Comparison of ENCODE assay signal across 20 cellular contexts in the genomic region with DNA sequence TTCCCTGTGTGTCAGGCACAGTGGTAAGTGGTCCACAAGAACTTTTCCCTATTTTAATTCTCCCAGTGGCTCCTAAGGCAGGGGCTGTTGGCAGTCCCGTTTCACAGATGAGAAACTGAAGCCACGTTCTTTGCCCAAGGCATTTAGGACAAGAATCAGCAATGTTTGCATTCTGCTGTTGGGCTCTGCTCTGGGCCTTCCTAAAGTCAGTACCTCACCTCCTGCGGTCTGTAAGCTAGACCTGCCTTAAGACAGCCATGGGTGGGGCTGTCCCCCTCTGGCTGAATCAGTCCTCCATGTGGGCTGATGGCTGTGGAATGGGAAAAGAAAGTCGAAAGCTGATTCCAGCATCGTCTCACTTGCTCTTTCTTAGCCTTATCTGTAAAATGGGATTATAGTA.
DNase-seq lines count a peak whose midpoint lies in the region; ATAC-seq, FAIRE-seq and TF ChIP-seq lines count a peak whose summit lies in the region.
"Had no signal": no experiment of that assay in that cellular context is flagged by ENCODE, and none has a peak within 500 bp of the region (broad histone marks: within the 10 kb centered on the region; RNA-seq: fewer than 3 reads in every experiment).

No MANE protein-coding gene starts in this region.

- H3K56ac ChIP-seq in H1 (replicated peaks; ENCODE audit: insufficient read length, low read depth, low read length): no peak overlapping the region

- H3K18ac ChIP-seq in H1 (ENCODE audit: extremely low read depth, low read length): no peak overlapping the region; the same call in 1 of the 2 replicates

- H3K27me3 ChIP-seq in CD4-positive, alpha-beta T cell (ENCODE audit: control insufficient read depth, insufficient read depth, low read length): no peaks in the 10 kb centered on the region
- H3K27me3 ChIP-seq in HCT116 (ENCODE audit: insufficient read depth, low read length) (no peaks in the 10 kb centered on the region), H1 (replicated peaks in 1 of 4; ENCODE audit: control insufficient read depth in 3 of 4, extremely low read depth in 1 of 4, insufficient read depth in 3 of 4, low read length in 3 of 4) (peaks cover 0 to 4% (median 0%) of the 10 kb centered on the region in 4 experiments; a peak in 1 of 7 replicates), left ventricle myocardium inferior (ENCODE audit: low read depth) (peaks cover 10% of the 10 kb centered on the region)
- H3K27me3 ChIP-seq: BE2C had no signal

- peaks cover 17% of the 10 kb centered on the region for H3K4me1 Mint-ChIP-seq in CD4-positive, alpha-beta T cell (ENCODE audit: low read depth)
- H3K4me1 Mint-ChIP-seq: IgD-negative memory B cell had no signal

- H3K27ac ChIP-seq in CD4-positive, alpha-beta T cell (ENCODE audit: low read depth, low read length): no peak overlapping the region
- H3K27ac ChIP-seq in HCT116 (ENCODE audit: low read depth, low read length) (no peak overlapping the region), H1 (ENCODE audit: low read depth, low read length) (no peak overlapping the region), left ventricle myocardium inferior (replicated peaks) (no peak overlapping the region)
- H3K27ac ChIP-seq: GM23248 had no signal

- H3K79me1 ChIP-seq in H1 (ENCODE audit: low read depth, low read length): no peaks in the 10 kb centered on the region

- FAIRE-seq in H1 (lab: Jason Lieb, UNC): no peak
- FAIRE-seq: GM19239, HepG2 had no signal

- no peaks in the 10 kb centered on the region for H3K27me3 Mint-ChIP-seq in CD4-positive, alpha-beta T cell

- H3K9me3 ChIP-seq in CD4-positive, alpha-beta T cell (ENCODE audit: control insufficient read depth, low read length): no peaks in the 10 kb centered on the region
- H3K9me3 ChIP-seq in HCT116 (ENCODE audit: control insufficient read depth in 1 of 2, insufficient read depth in 1 of 2, low read depth in 1 of 2, low read length in 2 of 2) (peaks cover 10 to 32% of the 10 kb centered on the region in 2 experiments; a peak in 2 of 4 replicates), H1 (ENCODE audit: insufficient read depth in 2 of 2, low read depth in 1 of 2, low read length in 1 of 2) (no peaks in the 10 kb centered on the region), left ventricle myocardium inferior (replicated peaks) (no peaks in the 10 kb centered on the region)
- H3K9me3 ChIP-seq: BE2C had no signal

- H2BK120ac ChIP-seq in H1 (replicated peaks; ENCODE audit: low read depth, low read length): peak overlapping the region; percentile 24

- 86% methylated on average over 5 of the region's 5 CpGs; no CpG with 5 or more reads in 1 of the 2 experiments for WGBS in H1 (ENCODE audit: extremely low coverage in 1 of 2, insufficient coverage in 1 of 2, insufficient read length in 1 of 2, insufficient replicate concordance in 2 of 2, low coverage in 1 of 2, low lambda C conversion rate in 2 of 2, missing lambda C conversion rate in 1 of 2), 2 experiments

- RAD21 ChIA-PET in HCT116 (lab: Charles Lee; ENCODE audit: low non-redundant PET in 1 of 2, low total read pairs in 2 of 2, uncharacterized antibody in 2 of 2, unreplicated experiment in 2 of 2): no interaction called here

- H3K4me3 ChIP-seq in HCT116 (replicated peaks in 1 of 2; ENCODE audit: low read depth in 1 of 2, low read length in 2 of 2) (no peak overlapping the region), H1 (ENCODE audit: extremely low read depth in 1 of 4, insufficient read depth in 2 of 4, low read depth in 3 of 4, low read length in 4 of 4) (no peak overlapping the region), left ventricle myocardium inferior (no peak overlapping the region)
- H3K4me3 ChIP-seq: GM23248 had no signal

- no peak for ATAC-seq in CD4-positive, alpha-beta T cell (ENCODE audit: poor library complexity)
- ATAC-seq in HCT116 (no peak), GM19455 (IDR thresholded peaks at IDR 0.05; ENCODE audit: unreplicated experiment) (no peak)
- ATAC-seq: HepG2 had no signal

- no peak for TF ChIP-seq EP300 in H1 (IDR thresholded peaks at IDR 0.05; ENCODE audit: borderline replicate concordance in 1 of 2, low read depth in 2 of 2, low read length in 2 of 2)

- TF ChIP-seq CTCF in CD4-positive, alpha-beta T cell (IDR thresholded peaks at IDR 0.05): no peak
- no peak for TF ChIP-seq CTCF in HCT116 (IDR thresholded peaks at IDR 0.05 in 2 of 3, conservative IDR thresholded peaks at IDR 0.05 in 1 of 3; ENCODE audit: borderline replicate concordance in 1 of 3, insufficient read depth in 1 of 3, low read depth in 2 of 3, low read length in 2 of 3)
- no peak for TF ChIP-seq CTCF in H1 (IDR thresholded peaks at IDR 0.05; ENCODE audit: control extremely low read depth in 1 of 3, insufficient read depth in 1 of 3, low read depth in 1 of 3, low read length in 3 of 3)
- TF ChIP-seq CTCF in left ventricle myocardium inferior (IDR thresholded peaks at IDR 0.05; ENCODE audit: borderline replicate concordance): no peak

- TF ChIP-seq RAD21 in HCT116 (IDR thresholded peaks at IDR 0.05; ENCODE audit: low read depth) (no peak), H1 (IDR thresholded peaks at IDR 0.05 in 1 of 2, conservative IDR thresholded peaks at IDR 0.05 in 1 of 2; ENCODE audit: low read depth in 2 of 2, low read length in 2 of 2) (no peak)

- H3K23me2 ChIP-seq in H1 (ENCODE audit: low read depth, low read length): no peaks in the 10 kb centered on the region

- no peak for DNase-seq in CD4-positive, alpha-beta T cell
- DNase-seq in HCT116 (ENCODE audit: low read depth, low spot score): no peak
- DNase-seq in H1 (ENCODE audit: low read depth in 1 of 2, low spot score in 2 of 2): no peak
- no peak for DNase-seq in AML-193 (lab: John Stamatoyannopoulos, UW)
- no peak for DNase-seq in NCI-H82 (lab: John Stamatoyannopoulos, UW)
- DNase-seq in left ventricle myocardium inferior: no peak
- DNase-seq: 8988T; BE2C; C1 segment of cervical spinal cord; CD4-positive, CD25-positive, alpha-beta regulatory T cell; DMS153; DMS79; GF-D8; GM23248; H7; KBM-7 had no signal

- H3K4me1 ChIP-seq in HCT116 (ENCODE audit: control insufficient read depth in 1 of 2, insufficient read depth in 2 of 2, low read length in 2 of 2) (no peaks in the 10 kb centered on the region), H1 (replicated peaks in 1 of 4; ENCODE audit: control insufficient read depth in 3 of 4, insufficient read depth in 4 of 4, low read length in 3 of 4) (peaks cover 12 to 22% (median 15%) of the 10 kb centered on the region in 4 experiments), left ventricle myocardium inferior (no peaks in the 10 kb centered on the region)
- H3K4me1 ChIP-seq: BE2C had no signal

- TF ChIP-seq POLR2A in HCT116 (IDR thresholded peaks at IDR 0.05; ENCODE audit: borderline replicate concordance, extremely low read depth, insufficient read depth, insufficient read length) (no peak), H1 (IDR thresholded peaks at IDR 0.05; ENCODE audit: control extremely low read depth in 1 of 2, low read depth in 2 of 2, low read length in 2 of 2) (no peak)

- H2BK5ac ChIP-seq in H1 (ENCODE audit: low read depth, low read length): no peak overlapping the region; the same call in 1 of the 2 replicates

- CTCF ChIA-PET in CD4-positive, alpha-beta T cell (lab: Charles Lee): interaction anchor here (0.6 kb wide), 1 partner anchor 211 kb away, joined by 3 read pairs; no protein-coding TSS in a partner anchor
- CTCF ChIA-PET in HCT116 (lab: Charles Lee): no interaction called here
- CTCF ChIA-PET in H1 (lab: Charles Lee; ENCODE audit: partially characterized antibody): interaction anchor here (1.5 to 2.7 kb wide), 2 partner anchors 35 to 39 kb away, joined by 4 to 12 read pairs; no protein-coding TSS in a partner anchor

- no peak overlapping the region for H3K23ac ChIP-seq in H1 (ENCODE audit: insufficient read length)

- no peak overlapping the region for H4K5ac ChIP-seq in H1 (ENCODE audit: insufficient read length, low read depth, low read length)

- H3K9me2 ChIP-seq in HCT116 (ENCODE audit: insufficient read depth): no peaks in the 10 kb centered on the region

- peak overlapping the region; percentile 72 for H2BK12ac ChIP-seq in H1 (ENCODE audit: low read depth, low read length)

- no peak overlapping the region for H4K8ac ChIP-seq in H1 (ENCODE audit: extremely low read depth, insufficient read depth, low read length)

- POLR2A ChIA-PET in CD4-positive, alpha-beta T cell (lab: Charles Lee): interaction anchor here (0.6 to 1.4 kb wide), 4 partner anchors 9 to 302 kb away, joined by 3 to 4 read pairs (median 4); no protein-coding TSS in a partner anchor
- POLR2A ChIA-PET in HCT116 (lab: Charles Lee): no interaction called here
- POLR2A ChIA-PET in H1 (lab: Charles Lee; ENCODE audit: partially characterized antibody): interaction anchor here (0.8 kb wide), 1 partner anchor 28 kb away, joined by 4 read pairs; no protein-coding TSS in a partner anchor

- no peak overlapping the region for H4K91ac ChIP-seq in H1 (replicated peaks; ENCODE audit: insufficient read length, low read length)

- no peak overlapping the region for H2AK5ac ChIP-seq in H1 (ENCODE audit: low read depth, low read length)

- no peaks in the 10 kb centered on the region for H3K9me3 Mint-ChIP-seq in CD4-positive, alpha-beta T cell
- H3K9me3 Mint-ChIP-seq: IgD-negative memory B cell had no signal

- H3K4ac ChIP-seq in H1 (replicated peaks; ENCODE audit: insufficient read length, low read depth, low read length): no peak overlapping the region

- H2AFZ ChIP-seq in HCT116 (ENCODE audit: low read depth, low read length, poor library complexity, severe bottlenecking) (no peak overlapping the region), H1 (ENCODE audit: low read length) (peak overlapping the region; percentile 48; the same call in 1 of the 2 replicates)
- H2AFZ ChIP-seq: GM23248 had no signal

- H4K20me1 ChIP-seq in HCT116 (ENCODE audit: insufficient read depth) (no peaks in the 10 kb centered on the region), H1 (replicated peaks in 1 of 2; ENCODE audit: control insufficient read depth in 1 of 2, insufficient read depth in 2 of 2, low read length in 2 of 2) (no peaks in the 10 kb centered on the region)

- H3K4me2 ChIP-seq in HCT116 (ENCODE audit: low read length): no peak overlapping the region
- no peak overlapping the region for H3K4me2 ChIP-seq in H1 (ENCODE audit: insufficient read depth in 1 of 2, low read depth in 2 of 2, low read length in 2 of 2)

- H3K4me3 Mint-ChIP-seq in CD4-positive, alpha-beta T cell: no peak overlapping the region
- H3K4me3 Mint-ChIP-seq: CD4-positive, CD25-positive, alpha-beta regulatory T cell; IgD-negative memory B cell had no signal

- H3K36me3 ChIP-seq in HCT116 (ENCODE audit: control insufficient read depth in 1 of 2, insufficient read depth in 2 of 2, low read length in 2 of 2) (no peaks in the 10 kb centered on the region), H1 (ENCODE audit: control insufficient read depth in 2 of 4, insufficient read depth in 4 of 4, low read length in 3 of 4) (no peaks in the 10 kb centered on the region), left ventricle myocardium inferior (no peaks in the 10 kb centered on the region)
- H3K36me3 ChIP-seq: BE2C had no signal

- H3K9ac ChIP-seq in HCT116 (ENCODE audit: low read length) (no peak overlapping the region), H1 (replicated peaks in 1 of 4; ENCODE audit: extremely low read depth in 1 of 4, low read depth in 3 of 4, low read length in 3 of 4) (no peak overlapping the region)
- H3K9ac ChIP-seq: GM23248 had no signal

- peak overlapping the region; percentile 21 for H3K27ac Mint-ChIP-seq in CD4-positive, alpha-beta T cell
- H3K27ac Mint-ChIP-seq: CD4-positive, CD25-positive, alpha-beta regulatory T cell; IgD-negative memory B cell had no signal

- H3K79me2 ChIP-seq in HCT116 (ENCODE audit: insufficient read depth, low read length) (no peaks in the 10 kb centered on the region), H1 (ENCODE audit: control insufficient read depth in 1 of 2, insufficient read depth in 2 of 2, low read length in 2 of 2) (no peaks in the 10 kb centered on the region)

- H3K36me3 Mint-ChIP-seq in CD4-positive, alpha-beta T cell (ENCODE audit: low read depth): no peaks in the 10 kb centered on the region
- H3K36me3 Mint-ChIP-seq: CD4-positive, CD25-positive, alpha-beta regulatory T cell; IgD-negative memory B cell had no signal

- BruUV-seq in HCT116 (replicated peaks; lab: Mats Ljungman, UMichigan): no TSS peak

- intact Hi-C loops in CD4-positive, alpha-beta T cell (cut with DNase I, micrococcal nuclease): no loop called here
- intact Hi-C loops in HCT116 (cut with micrococcal nuclease): no loop called here
- intact Hi-C loops in left ventricle myocardium inferior (cut with micrococcal nuclease): no loop called here

- H2BK15ac ChIP-seq in H1 (ENCODE audit: low read length): no peak overlapping the region

- no peak overlapping the region for H3K14ac ChIP-seq in H1 (ENCODE audit: insufficient read length)

- H2BK20ac ChIP-seq in H1 (ENCODE audit: low read length): no peak overlapping the region; the same call in 1 of the 2 replicates
